In genomic region chr10:129961274-129961839, GRCh38 we compare ENCODE assay signal across 20 cellular contexts. TPM values are rescaled to one million over a fixed set of nuclear protein-coding genes. Genes with fewer than 3 reads are reported as not detected.
DNase-seq lines count a peak whose midpoint lies in the region; ATAC-seq, FAIRE-seq and TF ChIP-seq lines count a peak whose summit lies in the region.
"Had no signal": no experiment of that assay in that cellular context is flagged by ENCODE, and none has a peak within 500 bp of the region (broad histone marks: within the 10 kb centered on the region; RNA-seq: fewer than 3 reads in every experiment).

No MANE protein-coding gene starts in this region.

- peaks cover 0 to 14% of the 10 kb centered on the region in 2 experiments for H3K9me3 ChIP-seq in CD4-positive, CD25-positive, alpha-beta regulatory T cell (ENCODE audit: control insufficient read depth in 2 of 2, low read length in 2 of 2)
- H3K9me3 ChIP-seq in MG63 (no peaks in the 10 kb centered on the region), esophagus squamous epithelium (no peaks in the 10 kb centered on the region)
- H3K9me3 ChIP-seq: BLaER1, neutrophil had no signal

- no peak for ATAC-seq in CD4-positive, CD25-positive, alpha-beta regulatory T cell (ENCODE audit: low read depth in 2 of 2)
- ATAC-seq in GM21515 (IDR thresholded peaks at IDR 0.05; ENCODE audit: unreplicated experiment): no peak

- H3K36me3 ChIP-seq in CD4-positive, CD25-positive, alpha-beta regulatory T cell (ENCODE audit: control insufficient read depth, insufficient read depth, low read length): no peaks in the 10 kb centered on the region
- H3K36me3 ChIP-seq in MG63: peaks cover 14% of the 10 kb centered on the region
- H3K36me3 ChIP-seq in esophagus squamous epithelium: no peaks in the 10 kb centered on the region
- H3K36me3 ChIP-seq: BLaER1, neutrophil had no signal

- TF ChIP-seq CTCF in esophagus squamous epithelium (IDR thresholded peaks at IDR 0.05): no peak
- TF ChIP-seq CTCF in osteocyte (IDR thresholded peaks at IDR 0.05): no peak

- no peak overlapping the region for H3K27ac ChIP-seq in CD4-positive, CD25-positive, alpha-beta regulatory T cell (ENCODE audit: insufficient read depth, low read length, poor library complexity, severe bottlenecking)
- peak overlapping the region in 3 of 4 donors; percentile 34 to 46 (median 43) for H3K27ac ChIP-seq in esophagus squamous epithelium
- H3K27ac ChIP-seq: BLaER1, KMS-11, neutrophil had no signal

- H3K9me3 Mint-ChIP-seq in CD4-positive, CD25-positive, alpha-beta regulatory T cell: peaks cover 0 to 7% (median 2%) of the 10 kb centered on the region in 7 donors
- H3K9me3 Mint-ChIP-seq in osteocyte (ENCODE audit: unreplicated experiment): no peaks in the 10 kb centered on the region

- H3K36me3 Mint-ChIP-seq in CD4-positive, CD25-positive, alpha-beta regulatory T cell: no peaks in the 10 kb centered on the region
- peaks cover 5% of the 10 kb centered on the region for H3K36me3 Mint-ChIP-seq in osteocyte (ENCODE audit: unreplicated experiment)

- 14 to 19% methylated on average over 8 of the region's 8 CpGs for WGBS in esophagus squamous epithelium, 2 donors

- DNase-seq in CD4-positive, CD25-positive, alpha-beta regulatory T cell: no peak
- DNase-seq in MG63 (no peak), esophagus squamous epithelium (lab: John Stamatoyannopoulos, UW) (no peak), osteocyte (ENCODE audit: extremely low spot score, unreplicated experiment) (peak; percentile 30), GM19239 (ENCODE audit: insufficient read length, low spot score) (no peak), DMS114 treated with DMSO at 0.1 percent for 48 hours (lab: John Stamatoyannopoulos, UW; ENCODE audit: unreplicated experiment) (no peak), HuH-7.5 (ENCODE audit: low spot score) (no peak)
- DNase-seq: activated CD4-positive, alpha-beta T cell treated with anti-CD3 and anti-CD28 coated beads for 4 hours; activated T-cell treated with anti-CD3 and anti-CD28 coated beads, Interleukin-2, amount 50 U/mL, for 1 hour; erythroblast; hypothalamus; NCI-H187 had no signal

- no peak overlapping the region for H3K4me3 ChIP-seq in CD4-positive, CD25-positive, alpha-beta regulatory T cell (ENCODE audit: low read depth, low read length)
- peak overlapping the region; percentile 63 for H3K4me3 ChIP-seq in MG63
- H3K4me3 ChIP-seq in esophagus squamous epithelium: peak overlapping the region in 2 of 4 donors; percentile 60 to 74
- H3K4me3 ChIP-seq: BLaER1 had no signal

- H3K4me1 Mint-ChIP-seq in CD4-positive, CD25-positive, alpha-beta regulatory T cell: peaks cover 10 to 49% (median 27%) of the 10 kb centered on the region in 4 donors
- peaks cover 21% of the 10 kb centered on the region for H3K4me1 Mint-ChIP-seq in osteocyte (ENCODE audit: unreplicated experiment)

- FAIRE-seq in GM19239 (lab: Jason Lieb, UNC): no peak
- FAIRE-seq: H54 had no signal

- no peak for TF ChIP-seq POLR2A in esophagus squamous epithelium (IDR thresholded peaks at IDR 0.05)

- H3K27ac Mint-ChIP-seq in CD4-positive, CD25-positive, alpha-beta regulatory T cell: no peak overlapping the region
- peak overlapping the region; percentile 42 for H3K27ac Mint-ChIP-seq in osteocyte (ENCODE audit: unreplicated experiment)

- H3K27me3 Mint-ChIP-seq in CD4-positive, CD25-positive, alpha-beta regulatory T cell: peaks cover 75% of the 10 kb centered on the region
- H3K27me3 Mint-ChIP-seq in osteocyte (ENCODE audit: unreplicated experiment): peaks cover 66% of the 10 kb centered on the region

- intact Hi-C loops in esophagus squamous epithelium (cut with DNase I): loop anchor here (10.0 kb wide), 1 partner anchor 927 kb away; no protein-coding TSS in a partner anchor

- H3K27me3 ChIP-seq in CD4-positive, CD25-positive, alpha-beta regulatory T cell (ENCODE audit: control insufficient read depth, insufficient read depth, low read length): peaks cover 46% of the 10 kb centered on the region
- peaks cover 5% of the 10 kb centered on the region; the same call in 1 of the 2 replicates for H3K27me3 ChIP-seq in MG63
- H3K27me3 ChIP-seq in esophagus squamous epithelium: peaks cover 31 to 100% (median 61%) of the 10 kb centered on the region in 4 donors

- H3K4me3 Mint-ChIP-seq in CD4-positive, CD25-positive, alpha-beta regulatory T cell: peak overlapping the region; percentile 19 to 81 (median 48)
- H3K4me3 Mint-ChIP-seq in osteocyte (ENCODE audit: unreplicated experiment): peak overlapping the region; percentile 12

- H3K4me1 ChIP-seq in CD4-positive, CD25-positive, alpha-beta regulatory T cell (ENCODE audit: control insufficient read depth, insufficient read depth, low read length, poor library complexity, severe bottlenecking): peaks cover 41% of the 10 kb centered on the region
- peaks cover 6 to 60% (median 25%) of the 10 kb centered on the region in 3 donors for H3K4me1 ChIP-seq in esophagus squamous epithelium

RNA-seq across cellular contexts. Expression of gene EBF3, which starts 2.7 kb away (rescaled TPM):
- not detected for total RNA-seq in CD4-positive, CD25-positive, alpha-beta regulatory T cell
- not detected for polyA plus RNA-seq in CD4-positive, CD25-positive, alpha-beta regulatory T cell
- 3.1 and 3.4 TPM in 2 replicates for total RNA-seq in MG63 (2014; rRNA removed; shearing (Covaris generic); ENCODE audit: low replicate concordance)
- total RNA-seq in esophagus squamous epithelium: 1 to 10 TPM in 2 of 4 donors, under 1 TPM in 2; 0.42 to 2.9 (median 1.3) TPM
- 0.59 and 0.63 TPM in 2 replicates for total RNA-seq in osteocyte
- total RNA-seq: chondrocyte; liver; T-helper 1 cell treated with Interleukin-12 subunit alpha and Interleukin-12 subunit beta and Interleukin-4 antibody, amounts not matched to agents 30 ng/mL and 1 ng/mL, for 36 hours had no signal
